In the genomic region with DNA sequence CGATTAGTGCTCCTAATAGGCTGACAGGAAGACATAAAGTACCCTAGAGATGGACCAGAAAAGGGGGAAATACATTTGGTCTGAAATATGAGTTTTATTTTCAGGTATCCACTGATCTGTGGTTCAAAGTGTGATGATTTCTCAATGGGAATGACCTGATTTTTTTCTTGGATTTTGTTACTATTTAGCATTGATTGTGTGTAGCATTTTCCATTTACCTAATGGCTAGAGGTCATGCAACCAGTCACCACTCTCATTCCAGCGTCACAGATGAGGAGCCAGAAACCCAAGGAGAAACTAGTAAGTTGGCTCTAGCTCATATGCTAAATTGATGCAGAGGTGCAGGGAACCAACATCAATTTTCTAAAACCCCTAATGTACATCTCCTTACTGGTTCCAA, we compare ENCODE assay signal across 27 cellular contexts.
"Had no signal": no experiment of that assay in that cellular context is flagged by ENCODE, and none has a peak within 500 bp of the region (broad histone marks: within the 10 kb centered on the region; RNA-seq: fewer than 3 reads in every experiment).

No MANE protein-coding gene starts in this region.

- FAIRE-seq: urothelium cell line had no signal

- H3K9me3 ChIP-seq: stomach, suprapubic skin, testis, thoracic aorta, thyroid gland, tibial artery, tibial nerve, transverse colon, upper lobe of left lung, upper lobe of right lung, uterus, vagina had no signal

- ATAC-seq: stimulated activated effector memory CD8-positive, alpha-beta T cell treated with anti-CD3 and anti-CD28 coated beads, Interleukin-12 subunit alpha, Interleukin-12 subunit beta, amount 100 ng/mL, for 72 hours; stimulated activated memory B cell treated with anti-CD40 and anti-IgM and Interleukin-4, amounts not matched to agents 10 μg/mL and 1 μg/mL and 100 μg/mL, for 72 hours; stimulated activated naive B cell treated with anti-CD40 and anti-IgM and Interleukin-4, amounts not matched to agents 10 μg/mL and 1 μg/mL and 100 μg/mL, for 72 hours; stimulated activated naive CD8-positive, alpha-beta T cell treated with anti-CD3 and anti-CD28 coated beads, Interleukin-15, amount 100 ng/mL, for 72 hours; stimulated activated naive CD8-positive, alpha-beta T cell treated with anti-CD3 and anti-CD28 coated beads, Interleukin-15, Interleukin-2, amounts not matched to agents 100 U/mL and 50 U/mL, for 24 hours; upper lobe of right lung had no signal

- H3K27ac ChIP-seq: stomach, suprapubic skin, testis, thoracic aorta, thyroid gland, tibial artery, tibial nerve, transverse colon, upper lobe of left lung, upper lobe of right lung, uterus, vagina had no signal

- H3K27me3 ChIP-seq: stomach, suprapubic skin, testis, thyroid gland, tibial artery, transverse colon, upper lobe of left lung, upper lobe of right lung, uterus, vagina had no signal

- H3K36me3 ChIP-seq: stomach, suprapubic skin, thoracic aorta, thyroid gland, tibial artery, tibial nerve, transverse colon, upper lobe of left lung, upper lobe of right lung, uterus, vagina had no signal

- H3K4me1 ChIP-seq: stomach, suprapubic skin, testis, thyroid gland, tibial artery, tibial nerve, transverse colon, upper lobe of left lung, upper lobe of right lung, uterus, vagina had no signal

- DNase-seq: stimulated activated CD4-positive, alpha-beta T cell treated with anti-CD3 and anti-CD28 coated beads, Interleukin-2, amount 100 ng/mL, for 48 hours; stimulated activated CD4-positive, alpha-beta T cell treated with anti-CD3 and anti-CD28 coated beads, Interleukin-4, amount 100 ng/mL, for 1 hour; stimulated activated CD4-positive, alpha-beta T cell treated with anti-CD3 and anti-CD28 coated beads, Interleukin-4, amount 100 ng/mL, for 24 hours; stimulated activated CD4-positive, alpha-beta T cell treated with anti-CD3 and anti-CD28 coated beads, Interleukin-4, amount 100 ng/mL, for 4 hours; stimulated activated CD8-positive, alpha-beta memory T cell treated with anti-CD3 and anti-CD28 coated beads, Interleukin-4, amount 100 ng/mL, for 48 hours; stimulated activated naive B cell treated with anti-CD40 and anti-IgM and Interleukin-4, amounts not matched to agents 10 μg/mL and 1 μg/mL and 100 μg/mL, for 72 hours; stimulated activated naive CD4-positive, alpha-beta T cell; stimulated activated naive CD4-positive, alpha-beta T cell treated with Interleukin-2 at 50 U/mL for 16 hours; stimulated activated naive CD8-positive, alpha-beta T cell treated with anti-CD3 and anti-CD28 coated beads, Interleukin-15, amount 100 ng/mL, for 72 hours; stimulated activated naive CD8-positive, alpha-beta T cell treated with anti-CD3 and anti-CD28 coated beads, Interleukin-15, Interleukin-2, amounts not matched to agents 100 U/mL and 50 U/mL, for 24 hours; stomach; substantia nigra; testis; thyroid gland; tibial artery; transverse colon; trophoblast cell; upper lobe of left lung; upper lobe of right lung; uterus had no signal

- H3K4me3 ChIP-seq: stomach, suprapubic skin, testis, thoracic aorta, thyroid gland, tibial artery, tibial nerve, transverse colon, upper lobe of left lung, upper lobe of right lung, uterus, vagina had no signal
